In the genomic region with DNA sequence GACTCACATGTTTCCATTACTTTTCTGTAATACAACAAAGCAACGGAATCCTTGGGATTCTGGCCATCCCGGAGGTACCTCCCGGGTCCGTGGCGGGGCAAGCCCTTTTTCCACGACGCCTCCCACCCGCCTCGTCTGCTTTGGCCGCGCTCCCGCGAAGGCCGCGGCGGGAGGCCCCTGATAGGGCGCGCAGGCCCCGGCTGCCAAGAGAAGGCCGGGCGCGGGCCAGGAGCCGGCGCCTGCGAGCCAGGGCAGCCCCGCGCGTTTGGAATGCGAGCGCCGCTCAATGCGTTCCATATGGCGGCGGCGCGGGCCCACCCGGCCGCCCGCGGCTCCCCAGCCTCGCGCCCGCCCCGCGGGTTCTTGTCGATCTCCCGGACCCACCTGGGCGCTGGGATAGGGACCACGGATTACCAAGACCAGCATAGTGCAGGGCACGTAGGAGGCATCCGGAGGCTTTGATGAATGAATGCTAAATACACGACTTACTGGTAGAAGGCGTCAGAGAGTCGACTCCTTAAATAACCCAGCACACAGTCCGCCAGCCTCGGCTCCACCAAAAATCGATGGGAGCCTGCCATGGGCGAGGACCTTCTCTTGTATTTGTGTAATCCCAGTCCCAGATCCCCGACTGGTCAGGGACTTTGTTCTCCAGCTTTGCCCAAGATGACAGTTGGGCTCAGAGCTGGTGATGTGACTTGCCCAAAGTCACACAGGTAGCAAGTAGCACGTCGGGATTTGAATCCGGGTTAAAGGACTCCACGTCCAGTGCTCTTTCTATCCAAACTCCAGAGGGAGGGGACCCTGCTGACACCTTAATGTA, we compare ENCODE assay signal across 10 cellular contexts. TPM values are rescaled to one million over a fixed set of nuclear protein-coding genes. Genes with fewer than 3 reads are reported as not detected.
DNase-seq lines count a peak whose midpoint lies in the region; ATAC-seq and TF ChIP-seq lines count a peak whose summit lies in the region.
"Had no signal": no experiment of that assay in that cellular context is flagged by ENCODE, and none has a peak within 500 bp of the region (broad histone marks: within the 10 kb centered on the region; RNA-seq: fewer than 3 reads in every experiment).

No MANE protein-coding gene starts in this region.

- no peaks in the 10 kb centered on the region for H3K36me3 ChIP-seq in smooth muscle cell (ENCODE audit: low read depth)

- no peak overlapping the region for H3K9ac ChIP-seq in smooth muscle cell (ENCODE audit: low read depth)

- H3K4me1 Mint-ChIP-seq in activated naive CD8-positive, alpha-beta T cell treated with anti-CD3 and anti-CD28 coated beads, Interleukin-2, amount 10 ng/mL, durations not matched to agents 7 days and 5 days = peaks cover 67% of the 10 kb centered on the region

- DNase-seq in HFF-Myc (ENCODE audit: extremely low read depth, low read depth) = no peak
- DNase-seq in activated naive CD8-positive, alpha-beta T cell treated with anti-CD3 and anti-CD28 coated beads, Interleukin-2, amount 10 ng/mL, durations not matched to agents 7 days and 5 days = no peak
- peak; percentile 37 for DNase-seq in hepatic stellate cell (ENCODE audit: low spot score)
- DNase-seq in smooth muscle cell (lab: John Stamatoyannopoulos, UW; ENCODE audit: unreplicated experiment) = no peak
- DNase-seq in central memory CD4-positive, alpha-beta T cell = no peak
- DNase-seq in GM10266 (ENCODE audit: extremely low spot score) = no peak
- no peak for DNase-seq in stimulated activated CD4-positive, alpha-beta T cell treated with anti-CD3 and anti-CD28 coated beads, Interleukin-15, amount 100 ng/mL, for 24 hours
- DNase-seq in NCI-H1048 (lab: John Stamatoyannopoulos, UW) = no peak
- DNase-seq: activated CD4-positive, alpha-beta T cell treated with anti-CD3 and anti-CD28 coated beads for 1 hour; NCI-H226 had no signal

- H3K79me2 ChIP-seq in smooth muscle cell (ENCODE audit: low read depth) = no peaks in the 10 kb centered on the region

- POLR2A ChIA-PET in activated naive CD8-positive, alpha-beta T cell treated with anti-CD3 and anti-CD28 coated beads, Interleukin-2, amount 10 ng/mL, durations not matched to agents 7 days and 5 days (lab: Charles Lee) = interaction anchor here (0.7 to 7.0 kb wide), 16 partner anchors 9 to 230 kb away, joined by 3 to 210 read pairs (median 5); partner anchors contain the start of genes CNTRL, PHF19 and TRAF1

- H3F3A ChIP-seq in smooth muscle cell (ENCODE audit: low read depth) = peaks cover 21% of the 10 kb centered on the region

- H3K4me1 ChIP-seq in smooth muscle cell (ENCODE audit: low read depth) = peaks cover 12% of the 10 kb centered on the region

- peaks cover 7% of the 10 kb centered on the region for H3K36me3 Mint-ChIP-seq in activated naive CD8-positive, alpha-beta T cell treated with anti-CD3 and anti-CD28 coated beads, Interleukin-2, amount 10 ng/mL, durations not matched to agents 7 days and 5 days

- no peak overlapping the region for H3K4me3 Mint-ChIP-seq in activated naive CD8-positive, alpha-beta T cell treated with anti-CD3 and anti-CD28 coated beads, Interleukin-2, amount 10 ng/mL, durations not matched to agents 7 days and 5 days

- no peak for TF ChIP-seq CTCF in HFF-Myc (IDR thresholded peaks at IDR 0.05; ENCODE audit: low read depth, low read length, missing control alignments)
- no peak for TF ChIP-seq CTCF in smooth muscle cell (IDR thresholded peaks at IDR 0.05; ENCODE audit: borderline replicate concordance, insufficient read depth, poor library complexity, severe bottlenecking)
- TF ChIP-seq CTCF in GM10266 (IDR thresholded peaks at IDR 0.05; ENCODE audit: control insufficient read depth, insufficient read depth, low read depth, missing control alignments) = no peak

- no peaks in the 10 kb centered on the region for H3K27me3 ChIP-seq in smooth muscle cell (ENCODE audit: low read depth)

- peak overlapping the region; percentile 98 for H3K27ac Mint-ChIP-seq in activated naive CD8-positive, alpha-beta T cell treated with anti-CD3 and anti-CD28 coated beads, Interleukin-2, amount 10 ng/mL, durations not matched to agents 7 days and 5 days

- no peaks in the 10 kb centered on the region for H3K9me3 Mint-ChIP-seq in activated naive CD8-positive, alpha-beta T cell treated with anti-CD3 and anti-CD28 coated beads, Interleukin-2, amount 10 ng/mL, durations not matched to agents 7 days and 5 days

- ATAC-seq in activated naive CD8-positive, alpha-beta T cell treated with anti-CD3 and anti-CD28 coated beads, Interleukin-2, amount 10 ng/mL, durations not matched to agents 7 days and 5 days (ENCODE audit: low read depth) = no peak

- H3K27me3 Mint-ChIP-seq in activated naive CD8-positive, alpha-beta T cell treated with anti-CD3 and anti-CD28 coated beads, Interleukin-2, amount 10 ng/mL, durations not matched to agents 7 days and 5 days = no peaks in the 10 kb centered on the region

- no peaks in the 10 kb centered on the region for H4K20me1 ChIP-seq in smooth muscle cell (ENCODE audit: low read depth)

- WGBS in smooth muscle cell (ENCODE audit: low lambda C conversion rate) = 27% methylated on average over 63 of the region's 63 CpGs

- peak overlapping the region; percentile 79 for H2AFZ ChIP-seq in smooth muscle cell (ENCODE audit: low read depth)

- H3K4me2 ChIP-seq in smooth muscle cell = peak overlapping the region; percentile 83

- no peak overlapping the region for H3K27ac ChIP-seq in smooth muscle cell (ENCODE audit: low read depth)

- no peaks in the 10 kb centered on the region for H3K9me3 ChIP-seq in smooth muscle cell (replicated peaks; ENCODE audit: low read depth)

- H3K4me3 ChIP-seq in HFF-Myc (replicated peaks; ENCODE audit: low read depth, low read length) = 0 out of 2 replicates have a peak overlapping the region, but pooled peaks have one; percentile 4
- peak overlapping the region; percentile 41 for H3K4me3 ChIP-seq in smooth muscle cell

RNA-seq across cellular contexts. Expression of gene PHF19, which starts 17.6 kb away (rescaled TPM):
- total RNA-seq in activated naive CD8-positive, alpha-beta T cell treated with anti-CD3 and anti-CD28 coated beads, Interleukin-2, amount 10 ng/mL, durations not matched to agents 7 days and 5 days = 100 to 1,000 TPM; 248 to 253 TPM
- 18.2 and 19.3 TPM in 2 replicates for total RNA-seq in smooth muscle cell
- polyA plus RNA-seq in smooth muscle cell = 14.1 and 16.0 TPM in 2 replicates

RNA-seq across cellular contexts. Expression of gene TRAF1, which starts 32.0 kb away (rescaled TPM):
- 100 to 1,000 TPM in 1 of 2 experiments, 10 to 100 TPM in 1; 97.1 to 102 TPM for total RNA-seq in activated naive CD8-positive, alpha-beta T cell treated with anti-CD3 and anti-CD28 coated beads, Interleukin-2, amount 10 ng/mL, durations not matched to agents 7 days and 5 days
- 5.4 and 5.9 TPM in 2 replicates for total RNA-seq in smooth muscle cell
- polyA plus RNA-seq in smooth muscle cell = 2.9 and 4.6 TPM in 2 replicates

RNA-seq across cellular contexts. Expression of gene PSMD5, which starts 51.9 kb away (rescaled TPM):
- 10 to 100 TPM; 42.6 to 57.4 TPM for total RNA-seq in activated naive CD8-positive, alpha-beta T cell treated with anti-CD3 and anti-CD28 coated beads, Interleukin-2, amount 10 ng/mL, durations not matched to agents 7 days and 5 days
- total RNA-seq in smooth muscle cell = 17.7 and 18.6 TPM in 2 replicates
- polyA plus RNA-seq in smooth muscle cell = 12.9 and 14.4 TPM in 2 replicates

Comparison
In these comparisons a context has a peak if more than half of its experiments do, and no peak if none do; other contexts are left out.
1. RNA of gene PHF19, which starts 17.6 kb away (total RNA-seq): 248 to 253 TPM in activated naive CD8-positive, alpha-beta T cell treated with anti-CD3 and anti-CD28 coated beads, Interleukin-2, amount 10 ng/mL, durations not matched to agents 7 days and 5 days; 18.2 to 19.3 TPM in smooth muscle cell; every median in the first group is over 10 times any median in the second.
2. RNA of gene TRAF1, which starts 32.0 kb away (total RNA-seq): 97.1 to 102 TPM in activated naive CD8-positive, alpha-beta T cell treated with anti-CD3 and anti-CD28 coated beads, Interleukin-2, amount 10 ng/mL, durations not matched to agents 7 days and 5 days; 5.4 to 5.9 TPM in smooth muscle cell; every median in the first group is over 10 times any median in the second.